12 cellular contexts compared by ENCODE assay signal in genomic region chr12:29050503-29050902, GRCh38.
DNase-seq lines count a peak whose midpoint lies in the region; ATAC-seq lines count a peak whose summit lies in the region.
"Had no signal": no experiment of that assay in that cellular context is flagged by ENCODE, and none has a peak within 500 bp of the region (broad histone marks: within the 10 kb centered on the region; RNA-seq: fewer than 3 reads in every experiment).

No MANE protein-coding gene starts in this region.

- H3K27me3 Mint-ChIP-seq in memory B cell = no peaks in the 10 kb centered on the region

- no peak overlapping the region for H3K4me3 Mint-ChIP-seq in memory B cell
- H3K4me3 Mint-ChIP-seq: GM23338; naive thymus-derived CD8-positive, alpha-beta T cell had no signal

- no peak overlapping the region for H3K27ac Mint-ChIP-seq in memory B cell
- no peak overlapping the region for H3K27ac Mint-ChIP-seq in activated naive CD4-positive, alpha-beta T cell treated with anti-CD3 and anti-CD28 coated beads, Interleukin-2, amount 50 U/mL, for 72 hours
- H3K27ac Mint-ChIP-seq: GM23338; naive thymus-derived CD8-positive, alpha-beta T cell had no signal

- peaks cover 3% of the 10 kb centered on the region for H3K9me3 Mint-ChIP-seq in memory B cell
- no peaks in the 10 kb centered on the region for H3K9me3 Mint-ChIP-seq in activated naive CD4-positive, alpha-beta T cell treated with anti-CD3 and anti-CD28 coated beads, Interleukin-2, amount 50 U/mL, for 72 hours
- H3K9me3 Mint-ChIP-seq: GM23338 had no signal

- no peaks in the 10 kb centered on the region for H3K4me1 Mint-ChIP-seq in memory B cell
- H3K4me1 Mint-ChIP-seq: GM23338; naive thymus-derived CD8-positive, alpha-beta T cell had no signal

- no peaks in the 10 kb centered on the region for H3K36me3 Mint-ChIP-seq in memory B cell
- H3K36me3 Mint-ChIP-seq in activated naive CD4-positive, alpha-beta T cell treated with anti-CD3 and anti-CD28 coated beads, Interleukin-2, amount 50 U/mL, for 72 hours = no peaks in the 10 kb centered on the region
- H3K36me3 Mint-ChIP-seq: naive thymus-derived CD8-positive, alpha-beta T cell had no signal

- no peak for DNase-seq in memory B cell (ENCODE audit: low spot score in 2 of 2)
- DNase-seq in activated naive CD4-positive, alpha-beta T cell treated with anti-CD3 and anti-CD28 coated beads, Interleukin-2, amount 50 U/mL, for 72 hours (ENCODE audit: low spot score in 2 of 2) = no peak
- DNase-seq in activated CD8-positive, alpha-beta memory T cell treated with anti-CD3 and anti-CD28 coated beads, Interleukin-2, amount 50 U/mL, for 4 hours = no peak
- DNase-seq: COR-L47; naive thymus-derived CD8-positive, alpha-beta T cell; NCI-H1694 had no signal

- peak; percentile 51 for ATAC-seq in GM19043 (IDR thresholded peaks at IDR 0.05; ENCODE audit: low read depth, unreplicated experiment)
- peak; percentile 78 for ATAC-seq in HG02623 (IDR thresholded peaks at IDR 0.05; ENCODE audit: unreplicated experiment)
- peak; percentile 74 for ATAC-seq in HG03378 (IDR thresholded peaks at IDR 0.05; ENCODE audit: unreplicated experiment)
- ATAC-seq in memory B cell (ENCODE audit: low read depth) = peak; percentile 37
- no peak for ATAC-seq in activated naive CD4-positive, alpha-beta T cell treated with anti-CD3 and anti-CD28 coated beads, Interleukin-2, amount 50 U/mL, for 72 hours
- ATAC-seq in GM19324 (IDR thresholded peaks at IDR 0.05; ENCODE audit: low FRiP score, unreplicated experiment) = no peak
- ATAC-seq: GM23338; left lobe of liver; naive thymus-derived CD8-positive, alpha-beta T cell had no signal

Comparison
In these comparisons a context has a peak if more than half of its experiments do, and no peak if none do; other contexts are left out.
1. ATAC-seq: peak in GM19043 (single experiment), HG02623 (single experiment), HG03378 (single experiment) and memory B cell (single experiment); none in activated naive CD4-positive, alpha-beta T cell treated with anti-CD3 and anti-CD28 coated beads, Interleukin-2, amount 50 U/mL, for 72 hours (0 of 2) and GM19324 (single experiment).